ENCODE assay signal across 1 cellular context in genomic region chr16:47143677-47144558, GRCh38.
TF ChIP-seq lines count a peak whose summit lies in the region.

NETO2 (minus strand) TSS chr16:47143945; CDS start chr16:47143612, 333 bp downstream.

TF ChIP-seq in HepG2, 621 proteins besides CTCF, POLR2A, EP300 and RAD21 (continued from another document and continues in another):
- TF ChIP-seq KIAA2018 (CRISPR knock-in tag; IDR thresholded peaks at IDR 0.05; ENCODE audit: borderline replicate concordance), result no peak
- TF ChIP-seq ZNF749 (CRISPR knock-in tag; IDR thresholded peaks at IDR 0.05; ENCODE audit: borderline replicate concordance), result no peak
- TF ChIP-seq ZNF777 (CRISPR knock-in tag; IDR thresholded peaks at IDR 0.05), result peak; percentile 93
- no peak for TF ChIP-seq ZNF598 (CRISPR knock-in tag; IDR thresholded peaks at IDR 0.05; ENCODE audit: borderline replicate concordance)
- TF ChIP-seq DBP (CRISPR knock-in tag; IDR thresholded peaks at IDR 0.05; ENCODE audit: not compliant biosample characterization), result no peak
- TF ChIP-seq DMTF1 (CRISPR knock-in tag; IDR thresholded peaks at IDR 0.05), result no peak
- peak; percentile 50; the same call in 1 of the 2 replicates for TF ChIP-seq HINFP (CRISPR knock-in tag; IDR thresholded peaks at IDR 0.05; ENCODE audit: low read depth)
- 0 out of 2 replicates have a peak, but pooled peaks have one; percentile 34 for TF ChIP-seq ZGPAT (CRISPR knock-in tag; IDR thresholded peaks at IDR 0.05)
- TF ChIP-seq THAP9 (CRISPR knock-in tag; IDR thresholded peaks at IDR 0.05; ENCODE audit: borderline replicate concordance), result peak; percentile 64; the same call in 1 of the 2 replicates
- no peak for TF ChIP-seq ZNF292 (CRISPR knock-in tag; IDR thresholded peaks at IDR 0.05; ENCODE audit: borderline replicate concordance, low read depth)
- TF ChIP-seq ZNF496 (CRISPR knock-in tag; IDR thresholded peaks at IDR 0.05; ENCODE audit: insufficient replicate concordance), result no peak
- TF ChIP-seq ZNF503 (CRISPR knock-in tag; IDR thresholded peaks at IDR 0.05), result no peak
- TF ChIP-seq PLSCR1 (CRISPR knock-in tag; IDR thresholded peaks at IDR 0.05; ENCODE audit: borderline replicate concordance), result no peak
- TF ChIP-seq AGO2 (optimal IDR thresholded peaks at IDR 0.05; ENCODE audit: low read depth, low read length), result no peak
- TF ChIP-seq SKIL (CRISPR knock-in tag; IDR thresholded peaks at IDR 0.05; ENCODE audit: borderline replicate concordance), result no peak
- TF ChIP-seq ZNF263 (CRISPR knock-in tag; IDR thresholded peaks at IDR 0.05), result 0 out of 2 replicates have a peak, but pooled peaks have one; percentile 13
- 0 out of 2 replicates have a peak, but pooled peaks have one; percentile 10 for TF ChIP-seq IRF2 (CRISPR knock-in tag; IDR thresholded peaks at IDR 0.05)
- peak; percentile 55 for TF ChIP-seq AGO1 (IDR thresholded peaks at IDR 0.05; ENCODE audit: low read depth, low read length, poor library complexity, severe bottlenecking)
- no peak for TF ChIP-seq ZBTB37 (CRISPR knock-in tag; IDR thresholded peaks at IDR 0.05)
- no peak for TF ChIP-seq TSC22D2 (CRISPR knock-in tag; IDR thresholded peaks at IDR 0.05; ENCODE audit: borderline replicate concordance)
- TF ChIP-seq ZNF720 (CRISPR knock-in tag; IDR thresholded peaks at IDR 0.05), result no peak
- TF ChIP-seq ATF7 (IDR thresholded peaks at IDR 0.05), result no peak
- peak; percentile 71 for TF ChIP-seq ATF7 (CRISPR knock-in tag; IDR thresholded peaks at IDR 0.05)
